Comparison of ENCODE assay signal across 10 cellular contexts in genomic region chr18:11950824-11951223, GRCh38.
"Had no signal": no experiment of that assay in that cellular context is flagged by ENCODE, and none has a peak within 500 bp of the region (broad histone marks: within the 10 kb centered on the region; RNA-seq: fewer than 3 reads in every experiment).

No MANE protein-coding gene starts in this region.

- H3K27ac ChIP-seq: left lung, thyroid gland, uterus had no signal

- H3K27me3 ChIP-seq: left lung, thyroid gland, uterus had no signal

- H3K36me3 ChIP-seq: left lung, thyroid gland, uterus had no signal

- H3K4me1 ChIP-seq: uterus had no signal

- FAIRE-seq: frontal cortex, keratinocyte, TTC549 had no signal

- H3K9me3 ChIP-seq: left lung, thyroid gland, uterus had no signal

- DNase-seq: activated CD4-positive, alpha-beta T cell treated with anti-CD3 and anti-CD28 coated beads, Interleukin-2, amount 50 U/mL, for 1 hour; activated CD4-positive, CD25-positive, alpha-beta regulatory T cell; activated T-cell treated with anti-CD3 and anti-CD28 coated beads for 4 hours; effector memory CD4-positive, alpha-beta T cell; left lung; thyroid gland; uterus had no signal

- H3K4me3 ChIP-seq: left lung, thyroid gland, uterus had no signal

- ATAC-seq: left lung had no signal
